8 cellular contexts compared by ENCODE assay signal in genomic region chr20:5950271-5951031, GRCh38. TPM values are rescaled to one million over a fixed set of nuclear protein-coding genes. Genes with fewer than 3 reads are reported as not detected.
DNase-seq lines count a peak whose midpoint lies in the region; ATAC-seq, FAIRE-seq and TF ChIP-seq lines count a peak whose summit lies in the region.

MCM8 (plus strand) TSS chr20:5950652; CDS start chr20:5952016, 1,364 bp downstream.
TRMT6 (minus strand) TSS chr20:5950533; CDS start chr20:5950405, 128 bp downstream.

- H3K4me3 ChIP-seq in ascending aorta = peak within 1 kb of the TSS; percentile 78 to 93
- H3K4me3 ChIP-seq in right cardiac atrium (ENCODE audit: low read length) = peak within 1 kb of the TSS; percentile 79
- peak within 1 kb of the TSS; percentile 79 to 88 for H3K4me3 ChIP-seq in vagina

- H3K27me3 ChIP-seq in ascending aorta = no peaks in the 10 kb centered on the region
- no peaks in the 10 kb centered on the region for H3K27me3 ChIP-seq in right cardiac atrium (ENCODE audit: control insufficient read depth, insufficient read depth)
- no peaks in the 10 kb centered on the region for H3K27me3 ChIP-seq in vagina

- peak; percentile 95 for ATAC-seq in HG02973 (IDR thresholded peaks at IDR 0.05; ENCODE audit: unreplicated experiment)
- ATAC-seq in right cardiac atrium = peak; percentile 100

- H3K4me1 ChIP-seq in ascending aorta (peaks cover 5 to 8% of the 10 kb centered on the region in 2 donors), right cardiac atrium (ENCODE audit: control insufficient read depth, insufficient read depth, low read length) (no peaks in the 10 kb centered on the region), vagina (peaks cover 24% of the 10 kb centered on the region)

- DNase-seq in GM18507 (ENCODE audit: extremely low spot score, insufficient read length, low read depth) (peak; percentile 90), NCI-H1930 (lab: John Stamatoyannopoulos, UW) (peak; percentile 95), ascending aorta (ENCODE audit: low spot score in 2 of 2) (peak; percentile 85 to 98), right cardiac atrium (peak; percentile 98 to 99 (median 98)), pulmonary artery endothelial cell (ENCODE audit: low read depth, low spot score) (peak; percentile 85), vagina (ENCODE audit: extremely low spot score in 2 of 2) (peak in 1 of 2 donors; percentile 96)

- intact Hi-C loops in T-helper 2 cell treated with Interferon-gamma antibody and Interleukin-4, amounts not matched to agents 100 ng/mL and 5 ng/mL, for 36 hours (cut with micrococcal nuclease) = loop anchor here (1.0 to 5.0 kb wide), 3 partner anchors 46 to 421 kb away; no protein-coding TSS in a partner anchor
- intact Hi-C loops in ascending aorta (cut with DNase I) (loop anchor here (1.0 to 10.0 kb wide), 3 partner anchors 127 to 426 kb away; partner anchors contain the start of gene SHLD1), right cardiac atrium (cut with DNase I) (no loop called here), vagina (cut with DNase I) (no loop called here)

- H3K36me3 ChIP-seq in ascending aorta (peaks cover 14 to 28% of the 10 kb centered on the region in 2 donors), vagina (peaks cover 0 to 17% of the 10 kb centered on the region in 2 donors)

- no peak for TF ChIP-seq POLR2A in vagina (IDR thresholded peaks at IDR 0.05)

- H3K9me3 ChIP-seq in ascending aorta (no peaks in the 10 kb centered on the region), right cardiac atrium (ENCODE audit: control insufficient read depth, low read length) (no peaks in the 10 kb centered on the region), vagina (no peaks in the 10 kb centered on the region)

- under 1% methylated on average over 61 of the region's 61 CpGs for WGBS in right cardiac atrium

- peak; percentile 99 for FAIRE-seq in GM18507 (lab: Jason Lieb, UNC)

- H3K27ac ChIP-seq in ascending aorta = peak within 1 kb of the TSS; percentile 80 to 85
- peak within 1 kb of the TSS; percentile 47 for H3K27ac ChIP-seq in right cardiac atrium (ENCODE audit: low read length)
- H3K27ac ChIP-seq in vagina = peak within 1 kb of the TSS; percentile 34

- no peak for TF ChIP-seq CTCF in ascending aorta (IDR thresholded peaks at IDR 0.05)
- TF ChIP-seq CTCF in vagina (IDR thresholded peaks at IDR 0.05) = peak in 1 of 3 experiments; percentile 20

RNA-seq across cellular contexts. Expression of gene MCM8, which starts in this region (rescaled TPM):
- 34.3 and 35.7 TPM in 2 replicates for total RNA-seq in T-helper 2 cell treated with Interferon-gamma antibody and Interleukin-4, amounts not matched to agents 100 ng/mL and 5 ng/mL, for 36 hours
- total RNA-seq in ascending aorta (0.96 TPM), right cardiac atrium (1 to 10 TPM; 6.5 to 8.4 (median 7.0) TPM), pulmonary artery endothelial cell (9.1 and 20.8 TPM in 2 replicates), vagina (2.5 TPM)
- polyA plus RNA-seq in right cardiac atrium = 2.9 TPM

RNA-seq across cellular contexts. Expression of gene TRMT6, which starts in this region (rescaled TPM):
- total RNA-seq in T-helper 2 cell treated with Interferon-gamma antibody and Interleukin-4, amounts not matched to agents 100 ng/mL and 5 ng/mL, for 36 hours = 21.4 TPM in 2 replicates
- total RNA-seq in ascending aorta (7.8 TPM), right cardiac atrium (10 to 100 TPM in 1 of 4 donors, 1 to 10 TPM in 3; 8.9 to 11.0 (median 9.5) TPM), pulmonary artery endothelial cell (9.1 and 9.7 TPM in 2 replicates), vagina (9.6 TPM)
- 7.6 TPM for polyA plus RNA-seq in right cardiac atrium

Comparison
In these comparisons a context has a peak if more than half of its experiments do, and no peak if none do; other contexts are left out.
1. intact Hi-C loops: an anchor here in T-helper 2 cell treated with Interferon-gamma antibody and Interleukin-4, amounts not matched to agents 100 ng/mL and 5 ng/mL, for 36 hours (1.0 to 5.0 kb wide) and ascending aorta (1.0 to 10.0 kb wide); none called in right cardiac atrium and vagina.